1 cellular context compared by ENCODE assay signal in the genomic region with DNA sequence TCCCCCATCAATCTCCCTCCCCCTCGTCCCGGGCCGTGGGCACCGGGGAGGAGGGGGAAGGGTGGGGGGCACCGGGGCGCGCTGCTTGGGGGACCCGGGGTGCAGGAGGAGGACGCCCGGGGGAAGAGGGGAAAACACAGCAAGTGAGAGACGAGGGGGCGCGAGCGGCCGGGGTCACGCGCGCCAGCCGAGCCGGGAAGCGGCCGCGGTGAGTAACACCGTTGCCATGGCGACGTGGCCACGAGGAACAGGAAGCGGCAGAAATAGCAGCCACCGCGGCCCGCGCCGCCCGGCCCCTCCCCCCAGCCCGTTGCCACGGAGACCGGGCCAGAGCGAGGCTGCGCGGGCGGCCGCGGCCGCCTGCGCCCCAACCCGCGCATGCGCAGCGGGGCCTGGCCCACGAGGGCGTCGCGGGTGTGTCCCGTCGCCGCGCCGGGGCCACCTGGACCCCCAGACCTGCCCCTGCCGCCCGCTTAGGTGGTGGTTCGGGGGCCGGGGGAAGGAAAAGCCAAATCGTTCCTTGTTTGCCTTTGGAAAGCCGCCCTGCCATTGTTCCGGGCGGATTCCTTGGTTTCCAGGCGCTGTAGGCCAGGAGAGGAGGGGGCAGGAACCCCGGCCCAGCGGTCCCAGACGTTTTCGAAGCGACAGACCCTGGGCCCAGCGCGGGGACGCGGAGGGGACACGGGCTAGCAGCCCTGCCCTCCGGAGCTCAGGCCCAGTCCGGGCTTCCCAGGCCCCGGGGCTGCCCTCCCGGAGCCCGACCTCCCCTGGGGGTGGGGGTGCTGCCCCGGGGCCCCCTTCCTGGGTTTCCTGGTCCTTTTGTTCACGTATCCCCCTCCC.
TF ChIP-seq lines count a peak whose summit lies in the region.

No MANE protein-coding gene starts in this region.

TF ChIP-seq in HepG2, 621 proteins besides CTCF, POLR2A, EP300 and RAD21 (continued from another document and continues in another):
- TF ChIP-seq, protein P1, sequence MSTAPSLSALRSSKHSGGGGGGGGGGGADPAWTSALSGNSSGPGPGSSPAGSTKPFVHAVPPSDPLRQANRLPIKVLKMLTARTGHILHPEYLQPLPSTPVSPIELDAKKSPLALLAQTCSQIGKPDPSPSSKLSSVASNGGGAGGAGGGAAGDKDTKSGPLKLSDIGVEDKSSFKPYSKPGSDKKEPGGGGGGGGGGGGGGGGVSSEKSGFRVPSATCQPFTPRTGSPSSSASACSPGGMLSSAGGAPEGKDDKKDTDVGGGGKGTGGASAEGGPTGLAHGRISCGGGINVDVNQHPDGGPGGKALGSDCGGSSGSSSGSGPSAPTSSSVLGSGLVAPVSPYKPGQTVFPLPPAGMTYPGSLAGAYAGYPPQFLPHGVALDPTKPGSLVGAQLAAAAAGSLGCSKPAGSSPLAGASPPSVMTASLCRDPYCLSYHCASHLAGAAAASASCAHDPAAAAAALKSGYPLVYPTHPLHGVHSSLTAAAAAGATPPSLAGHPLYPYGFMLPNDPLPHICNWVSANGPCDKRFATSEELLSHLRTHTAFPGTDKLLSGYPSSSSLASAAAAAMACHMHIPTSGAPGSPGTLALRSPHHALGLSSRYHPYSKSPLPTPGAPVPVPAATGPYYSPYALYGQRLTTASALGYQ (CRISPR knock-in tag; IDR thresholded peaks at IDR 0.05): no peak; the same call in 1 of the 2 replicates
- TF ChIP-seq FOXK2 (IDR thresholded peaks at IDR 0.05) (no peak), ATF5 (CRISPR knock-in tag; IDR thresholded peaks at IDR 0.05; ENCODE audit: low read depth) (no peak), ZNF780A (CRISPR knock-in tag; IDR thresholded peaks at IDR 0.05) (no peak), YEATS4 (CRISPR knock-in tag; IDR thresholded peaks at IDR 0.05; ENCODE audit: borderline replicate concordance) (peak; percentile 65; the same call in 1 of the 2 replicates), NR3C1 (CRISPR knock-in tag; IDR thresholded peaks at IDR 0.05) (no peak), ZMYM4 (CRISPR knock-in tag; IDR thresholded peaks at IDR 0.05) (no peak), ZNF350 (CRISPR knock-in tag; IDR thresholded peaks at IDR 0.05; ENCODE audit: borderline replicate concordance, low read depth) (no peak), MXD4 (CRISPR knock-in tag; IDR thresholded peaks at IDR 0.05) (no peak; the same call in 1 of the 2 replicates), RNF2 (conservative IDR thresholded peaks at IDR 0.05; ENCODE audit: low read depth) (no peak), SAP130 (CRISPR knock-in tag; IDR thresholded peaks at IDR 0.05; ENCODE audit: low read depth) (peak; percentile 85), KLF12 (CRISPR knock-in tag; IDR thresholded peaks at IDR 0.05; ENCODE audit: borderline replicate concordance) (no peak), PAX8 (CRISPR knock-in tag; IDR thresholded peaks at IDR 0.05; ENCODE audit: borderline replicate concordance) (no peak), ZNF256 (CRISPR knock-in tag; conservative IDR thresholded peaks at IDR 0.05) (no peak), TBP (CRISPR knock-in tag; IDR thresholded peaks at IDR 0.05) (no peak), ZNF333 (CRISPR knock-in tag; IDR thresholded peaks at IDR 0.05; ENCODE audit: borderline replicate concordance) (no peak), NR2C2 (CRISPR knock-in tag; IDR thresholded peaks at IDR 0.05; ENCODE audit: borderline replicate concordance) (no peak), FLYWCH1 (CRISPR knock-in tag; IDR thresholded peaks at IDR 0.05) (no peak), HMGA1 (CRISPR knock-in tag; conservative IDR thresholded peaks at IDR 0.05) (no peak), EZH2 (conservative IDR thresholded peaks at IDR 0.05; ENCODE audit: low read depth, low read length) (no peak), EHMT2 (IDR thresholded peaks at IDR 0.05; ENCODE audit: borderline replicate concordance, low read depth, low read length) (no peak), CCAR2 (optimal IDR thresholded peaks at IDR 0.05; ENCODE audit: low read depth, low read length) (no peak), SIN3B (IDR thresholded peaks at IDR 0.05; ENCODE audit: low read length) (no peak), MAFF (IDR thresholded peaks at IDR 0.05; ENCODE audit: low read depth, low read length) (no peak), AHR (CRISPR knock-in tag; IDR thresholded peaks at IDR 0.05) (peak; percentile 55; the same call in 1 of the 2 replicates), FOXA3 (CRISPR knock-in tag; IDR thresholded peaks at IDR 0.05) (no peak), ZBTB43 (CRISPR knock-in tag; conservative IDR thresholded peaks at IDR 0.05) (no peak), ZNF292 (CRISPR knock-in tag; IDR thresholded peaks at IDR 0.05; ENCODE audit: borderline replicate concordance, low read depth) (no peak), JUN (CRISPR knock-in tag; IDR thresholded peaks at IDR 0.05) (no peak), GABPB1 (CRISPR knock-in tag; IDR thresholded peaks at IDR 0.05) (peak; percentile 82), DMAP1 (CRISPR knock-in tag; IDR thresholded peaks at IDR 0.05) (no peak; the same call in 1 of the 2 replicates), ZNF737 (CRISPR knock-in tag; IDR thresholded peaks at IDR 0.05; ENCODE audit: borderline replicate concordance) (no peak), AKNA (CRISPR knock-in tag; IDR thresholded peaks at IDR 0.05; ENCODE audit: borderline replicate concordance) (no peak), CHCHD3 (CRISPR knock-in tag; IDR thresholded peaks at IDR 0.05) (no peak), SMYD3 (CRISPR knock-in tag; IDR thresholded peaks at IDR 0.05) (no peak), U2AF2 (IDR thresholded peaks at IDR 0.05; ENCODE audit: low read depth, low read length) (peak; percentile 91), ZBTB38 (CRISPR knock-in tag; IDR thresholded peaks at IDR 0.05) (0 out of 2 replicates have a peak, but pooled peaks have one; percentile 43), ISL2 (CRISPR knock-in tag; IDR thresholded peaks at IDR 0.05) (no peak), ATM (IDR thresholded peaks at IDR 0.05; ENCODE audit: borderline replicate concordance) (no peak)
- TF ChIP-seq, protein P2, sequence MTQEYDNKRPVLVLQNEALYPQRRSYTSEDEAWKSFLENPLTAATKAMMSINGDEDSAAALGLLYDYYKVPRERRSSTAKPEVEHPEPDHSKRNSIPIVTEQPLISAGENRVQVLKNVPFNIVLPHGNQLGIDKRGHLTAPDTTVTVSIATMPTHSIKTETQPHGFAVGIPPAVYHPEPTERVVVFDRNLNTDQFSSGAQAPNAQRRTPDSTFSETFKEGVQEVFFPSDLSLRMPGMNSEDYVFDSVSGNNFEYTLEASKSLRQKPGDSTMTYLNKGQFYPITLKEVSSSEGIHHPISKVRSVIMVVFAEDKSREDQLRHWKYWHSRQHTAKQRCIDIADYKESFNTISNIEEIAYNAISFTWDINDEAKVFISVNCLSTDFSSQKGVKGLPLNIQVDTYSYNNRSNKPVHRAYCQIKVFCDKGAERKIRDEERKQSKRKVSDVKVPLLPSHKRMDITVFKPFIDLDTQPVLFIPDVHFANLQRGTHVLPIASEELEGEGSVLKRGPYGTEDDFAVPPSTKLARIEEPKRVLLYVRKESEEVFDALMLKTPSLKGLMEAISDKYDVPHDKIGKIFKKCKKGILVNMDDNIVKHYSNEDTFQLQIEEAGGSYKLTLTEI (CRISPR knock-in tag; conservative IDR thresholded peaks at IDR 0.05): no peak
- TF ChIP-seq, protein P3, sequence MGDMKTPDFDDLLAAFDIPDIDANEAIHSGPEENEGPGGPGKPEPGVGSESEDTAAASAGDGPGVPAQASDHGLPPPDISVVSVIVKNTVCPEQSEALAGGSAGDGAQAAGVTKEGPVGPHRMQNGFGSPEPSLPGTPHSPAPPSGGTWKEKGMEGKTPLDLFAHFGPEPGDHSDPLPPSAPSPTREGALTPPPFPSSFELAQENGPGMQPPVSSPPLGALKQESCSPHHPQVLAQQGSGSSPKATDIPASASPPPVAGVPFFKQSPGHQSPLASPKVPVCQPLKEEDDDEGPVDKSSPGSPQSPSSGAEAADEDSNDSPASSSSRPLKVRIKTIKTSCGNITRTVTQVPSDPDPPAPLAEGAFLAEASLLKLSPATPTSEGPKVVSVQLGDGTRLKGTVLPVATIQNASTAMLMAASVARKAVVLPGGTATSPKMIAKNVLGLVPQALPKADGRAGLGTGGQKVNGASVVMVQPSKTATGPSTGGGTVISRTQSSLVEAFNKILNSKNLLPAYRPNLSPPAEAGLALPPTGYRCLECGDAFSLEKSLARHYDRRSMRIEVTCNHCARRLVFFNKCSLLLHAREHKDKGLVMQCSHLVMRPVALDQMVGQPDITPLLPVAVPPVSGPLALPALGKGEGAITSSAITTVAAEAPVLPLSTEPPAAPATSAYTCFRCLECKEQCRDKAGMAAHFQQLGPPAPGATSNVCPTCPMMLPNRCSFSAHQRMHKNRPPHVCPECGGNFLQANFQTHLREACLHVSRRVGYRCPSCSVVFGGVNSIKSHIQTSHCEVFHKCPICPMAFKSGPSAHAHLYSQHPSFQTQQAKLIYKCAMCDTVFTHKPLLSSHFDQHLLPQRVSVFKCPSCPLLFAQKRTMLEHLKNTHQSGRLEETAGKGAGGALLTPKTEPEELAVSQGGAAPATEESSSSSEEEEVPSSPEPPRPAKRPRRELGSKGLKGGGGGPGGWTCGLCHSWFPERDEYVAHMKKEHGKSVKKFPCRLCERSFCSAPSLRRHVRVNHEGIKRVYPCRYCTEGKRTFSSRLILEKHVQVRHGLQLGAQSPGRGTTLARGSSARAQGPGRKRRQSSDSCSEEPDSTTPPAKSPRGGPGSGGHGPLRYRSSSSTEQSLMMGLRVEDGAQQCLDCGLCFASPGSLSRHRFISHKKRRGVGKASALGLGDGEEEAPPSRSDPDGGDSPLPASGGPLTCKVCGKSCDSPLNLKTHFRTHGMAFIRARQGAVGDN (CRISPR knock-in tag; IDR thresholded peaks at IDR 0.05): peak; percentile 19
- TF ChIP-seq, protein P4, sequence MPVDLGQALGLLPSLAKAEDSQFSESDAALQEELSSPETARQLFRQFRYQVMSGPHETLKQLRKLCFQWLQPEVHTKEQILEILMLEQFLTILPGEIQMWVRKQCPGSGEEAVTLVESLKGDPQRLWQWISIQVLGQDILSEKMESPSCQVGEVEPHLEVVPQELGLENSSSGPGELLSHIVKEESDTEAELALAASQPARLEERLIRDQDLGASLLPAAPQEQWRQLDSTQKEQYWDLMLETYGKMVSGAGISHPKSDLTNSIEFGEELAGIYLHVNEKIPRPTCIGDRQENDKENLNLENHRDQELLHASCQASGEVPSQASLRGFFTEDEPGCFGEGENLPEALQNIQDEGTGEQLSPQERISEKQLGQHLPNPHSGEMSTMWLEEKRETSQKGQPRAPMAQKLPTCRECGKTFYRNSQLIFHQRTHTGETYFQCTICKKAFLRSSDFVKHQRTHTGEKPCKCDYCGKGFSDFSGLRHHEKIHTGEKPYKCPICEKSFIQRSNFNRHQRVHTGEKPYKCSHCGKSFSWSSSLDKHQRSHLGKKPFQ (CRISPR knock-in tag; IDR thresholded peaks at IDR 0.05; ENCODE audit: insufficient replicate concordance): no peak
- TF ChIP-seq, protein P5, sequence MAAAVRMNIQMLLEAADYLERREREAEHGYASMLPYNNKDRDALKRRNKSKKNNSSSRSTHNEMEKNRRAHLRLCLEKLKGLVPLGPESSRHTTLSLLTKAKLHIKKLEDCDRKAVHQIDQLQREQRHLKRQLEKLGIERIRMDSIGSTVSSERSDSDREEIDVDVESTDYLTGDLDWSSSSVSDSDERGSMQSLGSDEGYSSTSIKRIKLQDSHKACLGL (CRISPR knock-in tag; IDR thresholded peaks at IDR 0.05): peak; percentile 37; the same call in 1 of the 2 replicates
